In genomic region chr2:4340536-4340935, GRCh38 we compare ENCODE assay signal across 2 cellular contexts.
TF ChIP-seq lines count a peak whose summit lies in the region.

No MANE protein-coding gene starts in this region.

TF ChIP-seq in H1, 55 proteins besides CTCF, POLR2A, EP300 and RAD21:
- no peak for TF ChIP-seq NANOG (IDR thresholded peaks at IDR 0.05; ENCODE audit: insufficient read depth, low read depth, low read length, poor library complexity, severe bottlenecking)
- TF ChIP-seq, protein P1, sequence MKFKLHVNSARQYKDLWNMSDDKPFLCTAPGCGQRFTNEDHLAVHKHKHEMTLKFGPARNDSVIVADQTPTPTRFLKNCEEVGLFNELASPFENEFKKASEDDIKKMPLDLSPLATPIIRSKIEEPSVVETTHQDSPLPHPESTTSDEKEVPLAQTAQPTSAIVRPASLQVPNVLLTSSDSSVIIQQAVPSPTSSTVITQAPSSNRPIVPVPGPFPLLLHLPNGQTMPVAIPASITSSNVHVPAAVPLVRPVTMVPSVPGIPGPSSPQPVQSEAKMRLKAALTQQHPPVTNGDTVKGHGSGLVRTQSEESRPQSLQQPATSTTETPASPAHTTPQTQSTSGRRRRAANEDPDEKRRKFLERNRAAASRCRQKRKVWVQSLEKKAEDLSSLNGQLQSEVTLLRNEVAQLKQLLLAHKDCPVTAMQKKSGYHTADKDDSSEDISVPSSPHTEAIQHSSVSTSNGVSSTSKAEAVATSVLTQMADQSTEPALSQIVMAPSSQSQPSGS (IDR thresholded peaks at IDR 0.05; ENCODE audit: low read length) = no peak
- TF ChIP-seq TCF12 (IDR thresholded peaks at IDR 0.05; ENCODE audit: low read depth, low read length) = no peak
- no peak for TF ChIP-seq KDM4A (IDR thresholded peaks at IDR 0.05; ENCODE audit: low read depth, low read length, severe bottlenecking)
- TF ChIP-seq SP2 (IDR thresholded peaks at IDR 0.05; ENCODE audit: low read length) = no peak
- no peak for TF ChIP-seq SIRT6 (IDR thresholded peaks at IDR 0.05; ENCODE audit: low read length)

TF ChIP-seq in SK-N-SH, 30 proteins besides CTCF, POLR2A, EP300 and RAD21:
- TF ChIP-seq MEF2A (IDR thresholded peaks at IDR 0.05; ENCODE audit: borderline replicate concordance, low read depth) (no peak), YY1 (IDR thresholded peaks at IDR 0.05; ENCODE audit: low read depth) (no peak), IRF3 (IDR thresholded peaks at IDR 0.05; ENCODE audit: low read depth, low read length) (no peak)
